8 cellular contexts compared by ENCODE assay signal in genomic region chr2:118224144-118224887, GRCh38.
DNase-seq lines count a peak whose midpoint lies in the region; ATAC-seq and TF ChIP-seq lines count a peak whose summit lies in the region.

No MANE protein-coding gene starts in this region.

- CTCF ChIA-PET in MCF 10A (lab: Yijun Ruan, JAX), result interaction anchor here (0.6 to 6.2 kb wide), 4 partner anchors 135 to 642 kb away, joined by 3 to 72 read pairs (median 5); no protein-coding TSS in a partner anchor
- CTCF ChIA-PET in activated CD4-positive, alpha-beta memory T cell treated with anti-CD3 and anti-CD28 coated beads for 36 hours (lab: Charles Lee), result interaction anchor here (0.7 to 4.0 kb wide), 6 partner anchors 12 to 1034 kb away, joined by 3 to 58 read pairs (median 3); no protein-coding TSS in a partner anchor

- no peaks in the 10 kb centered on the region for H3K27me3 Mint-ChIP-seq in MCF 10A (ENCODE audit: insufficient read depth, unreplicated experiment)
- H3K27me3 Mint-ChIP-seq in activated CD4-positive, alpha-beta memory T cell treated with anti-CD3 and anti-CD28 coated beads for 36 hours, result peaks cover 61% of the 10 kb centered on the region

- H3K27ac Mint-ChIP-seq in MCF 10A (ENCODE audit: low read depth, unreplicated experiment), result no peak overlapping the region
- no peak overlapping the region for H3K27ac Mint-ChIP-seq in activated CD4-positive, alpha-beta memory T cell treated with anti-CD3 and anti-CD28 coated beads for 36 hours

- H3K36me3 ChIP-seq in breast epithelium (no peaks in the 10 kb centered on the region), rectal smooth muscle tissue (ENCODE audit: control insufficient read depth, insufficient read depth, low read length) (no peaks in the 10 kb centered on the region)

- H3K4me1 ChIP-seq in breast epithelium (no peaks in the 10 kb centered on the region), rectal smooth muscle tissue (ENCODE audit: control insufficient read depth, insufficient read depth, low read length) (peaks cover 3% of the 10 kb centered on the region)

- no peak overlapping the region for H3K9ac ChIP-seq in rectal smooth muscle tissue (ENCODE audit: low read length)

- TF ChIP-seq CTCF in breast epithelium (IDR thresholded peaks at IDR 0.05), result no peak
- TF ChIP-seq CTCF in MCF 10A (IDR thresholded peaks at IDR 0.05; ENCODE audit: unreplicated experiment), result no peak
- TF ChIP-seq CTCF in fibroblast of mammary gland (conservative IDR thresholded peaks at IDR 0.05; ENCODE audit: control insufficient read depth, insufficient read depth, low read depth, low read length), result no peak

- peaks cover 19% of the 10 kb centered on the region for H3K4me1 Mint-ChIP-seq in MCF 10A (ENCODE audit: insufficient read depth, unreplicated experiment)
- peaks cover 10% of the 10 kb centered on the region for H3K4me1 Mint-ChIP-seq in activated CD4-positive, alpha-beta memory T cell treated with anti-CD3 and anti-CD28 coated beads for 36 hours (ENCODE audit: low read depth)

- H3K27ac ChIP-seq in breast epithelium, result no peak overlapping the region
- no peak overlapping the region for H3K27ac ChIP-seq in rectal smooth muscle tissue (ENCODE audit: low read depth, low read length)

- intact Hi-C loops in breast epithelium (cut with DNase I; ENCODE audit: low total_unique reads) (loop anchor here (10.0 kb wide), 1 partner anchor 640 kb away; no protein-coding TSS in a partner anchor), MCF 10A (cut with micrococcal nuclease) (loop anchor here (5.0 kb wide), 1 partner anchor 177 kb away; no protein-coding TSS in a partner anchor)
- intact Hi-C loops in activated CD4-positive, alpha-beta memory T cell treated with anti-CD3 and anti-CD28 coated beads for 36 hours (cut with micrococcal nuclease), result loop anchor here (10.0 kb wide), 1 partner anchor 250 kb away; no protein-coding TSS in a partner anchor

- TF ChIP-seq POLR2A in breast epithelium (IDR thresholded peaks at IDR 0.05), result no peak

- BruUV-seq in MCF 10A (replicated peaks; lab: Mats Ljungman, UMichigan), result no TSS peak

- ATAC-seq in HG03139 (IDR thresholded peaks at IDR 0.05; ENCODE audit: unreplicated experiment), result peak; percentile 61

- DNase-seq in breast epithelium (ENCODE audit: low spot score in 2 of 2), result no peak
- no peak for DNase-seq in MCF 10A (ENCODE audit: unreplicated experiment)
- DNase-seq in activated CD4-positive, alpha-beta memory T cell treated with anti-CD3 and anti-CD28 coated beads for 36 hours, result peak; percentile 44
- no peak for DNase-seq in fibroblast of mammary gland (ENCODE audit: low read depth)
- no peak for DNase-seq in GF-D8 (lab: John Stamatoyannopoulos, UW)
- no peak for DNase-seq in DMS79 treated with DMSO at 0.1 percent for 48 hours (lab: John Stamatoyannopoulos, UW)

- H3K4me3 ChIP-seq in breast epithelium (peak overlapping the region; percentile 34 to 60 (median 48)), fibroblast of mammary gland (ENCODE audit: control insufficient read depth, low read depth, low read length) (peak overlapping the region; percentile 37), rectal smooth muscle tissue (ENCODE audit: low read length) (peak overlapping the region; percentile 58)

- POLR2A ChIA-PET in MCF 10A (lab: Yijun Ruan, JAX), result no interaction called here
- POLR2A ChIA-PET in activated CD4-positive, alpha-beta memory T cell treated with anti-CD3 and anti-CD28 coated beads for 36 hours (lab: Charles Lee), result no interaction called here

- no peaks in the 10 kb centered on the region for H3K36me3 Mint-ChIP-seq in MCF 10A (ENCODE audit: insufficient read depth, unreplicated experiment)
- H3K36me3 Mint-ChIP-seq in activated CD4-positive, alpha-beta memory T cell treated with anti-CD3 and anti-CD28 coated beads for 36 hours, result no peaks in the 10 kb centered on the region

- no peaks in the 10 kb centered on the region for H3K9me3 Mint-ChIP-seq in MCF 10A (ENCODE audit: unreplicated experiment)
- H3K9me3 Mint-ChIP-seq in activated CD4-positive, alpha-beta memory T cell treated with anti-CD3 and anti-CD28 coated beads for 36 hours, result no peaks in the 10 kb centered on the region

- H3K27me3 ChIP-seq in breast epithelium (peaks cover 4 to 62% of the 10 kb centered on the region in 2 donors), rectal smooth muscle tissue (ENCODE audit: control insufficient read depth, insufficient read depth, low read length) (peaks cover 19% of the 10 kb centered on the region)

- no peaks in the 10 kb centered on the region for H3K9me3 ChIP-seq in breast epithelium

- H3K4me3 Mint-ChIP-seq in MCF 10A (ENCODE audit: unreplicated experiment), result no peak overlapping the region
- peak overlapping the region; percentile 69 for H3K4me3 Mint-ChIP-seq in activated CD4-positive, alpha-beta memory T cell treated with anti-CD3 and anti-CD28 coated beads for 36 hours
